9 cellular contexts compared by ENCODE assay signal in the genomic region with DNA sequence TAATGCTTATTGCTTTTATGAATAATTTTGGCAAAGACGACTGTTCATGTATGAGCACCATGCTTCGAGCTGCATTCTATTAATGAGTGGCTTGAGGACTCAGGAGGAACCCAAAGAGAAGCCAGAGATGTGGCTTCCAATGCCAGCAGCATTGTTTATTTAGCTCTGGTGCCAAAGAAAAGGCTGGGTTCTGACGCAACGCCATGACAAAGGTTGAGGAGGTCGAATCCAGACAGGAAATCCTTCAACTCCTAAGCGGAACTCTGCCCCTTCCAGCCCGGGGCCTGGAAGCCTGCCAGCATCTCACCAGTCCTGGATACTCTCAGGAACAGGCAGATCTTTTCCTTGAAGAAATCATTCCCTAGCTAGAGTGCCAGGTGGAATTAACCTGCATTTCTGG.
DNase-seq lines count a peak whose midpoint lies in the region; ATAC-seq and TF ChIP-seq lines count a peak whose summit lies in the region.
"Had no signal": no experiment of that assay in that cellular context is flagged by ENCODE, and none has a peak within 500 bp of the region (broad histone marks: within the 10 kb centered on the region; RNA-seq: fewer than 3 reads in every experiment).

No MANE protein-coding gene starts in this region.

- TF ChIP-seq EP300 in suprapubic skin (IDR thresholded peaks at IDR 0.05): no peak

- H3K9me3 ChIP-seq in right atrium auricular region (no peaks in the 10 kb centered on the region), suprapubic skin (no peaks in the 10 kb centered on the region)

- H3K4me3 Mint-ChIP-seq in activated CD4-positive, alpha-beta T cell treated with anti-CD3 and anti-CD28 coated beads, Interleukin-2, amount 10 ng/mL, durations not matched to agents 7 days and 5 days: no peak overlapping the region

- no peaks in the 10 kb centered on the region for H3K27me3 Mint-ChIP-seq in activated CD4-positive, alpha-beta T cell treated with anti-CD3 and anti-CD28 coated beads, Interleukin-2, amount 10 ng/mL, durations not matched to agents 7 days and 5 days

- H3K4me1 ChIP-seq in right atrium auricular region: peaks cover 0 to 77% of the 10 kb centered on the region in 2 donors
- peaks cover 48% of the 10 kb centered on the region for H3K4me1 ChIP-seq in suprapubic skin

- no peak for TF ChIP-seq POLR2A in suprapubic skin (IDR thresholded peaks at IDR 0.05)

- TF ChIP-seq CTCF in right atrium auricular region (IDR thresholded peaks at IDR 0.05) (no peak), suprapubic skin (IDR thresholded peaks at IDR 0.05) (no peak)

- H3K9me3 Mint-ChIP-seq in activated CD4-positive, alpha-beta T cell treated with anti-CD3 and anti-CD28 coated beads, Interleukin-2, amount 10 ng/mL, durations not matched to agents 7 days and 5 days: no peaks in the 10 kb centered on the region
- H3K9me3 Mint-ChIP-seq: activated naive CD4-positive, alpha-beta T cell treated with anti-CD3 and anti-CD28 coated beads, Interleukin-2, amount 50 U/mL, for 72 hours had no signal

- DNase-seq in HuH-7 (ENCODE audit: low spot score) (peak; percentile 15), amniotic epithelial cell (ENCODE audit: low read depth) (peak; percentile 47), right atrium auricular region (ENCODE audit: low spot score) (peak; percentile 89), suprapubic skin (ENCODE audit: low spot score in 2 of 2) (peak; percentile 84 to 87), T1000 (lab: John Stamatoyannopoulos, UW) (no peak)
- DNase-seq in activated CD4-positive, alpha-beta T cell treated with anti-CD3 and anti-CD28 coated beads, Interleukin-2, amount 10 ng/mL, durations not matched to agents 7 days and 5 days: no peak

- H3K36me3 Mint-ChIP-seq in activated CD4-positive, alpha-beta T cell treated with anti-CD3 and anti-CD28 coated beads, Interleukin-2, amount 10 ng/mL, durations not matched to agents 7 days and 5 days (ENCODE audit: low read depth): no peaks in the 10 kb centered on the region
- H3K36me3 Mint-ChIP-seq: activated naive CD4-positive, alpha-beta T cell treated with anti-CD3 and anti-CD28 coated beads, Interleukin-2, amount 50 U/mL, for 72 hours had no signal

- H3K36me3 ChIP-seq in right atrium auricular region (peaks cover 2% of the 10 kb centered on the region), suprapubic skin (no peaks in the 10 kb centered on the region)

- H3K4me3 ChIP-seq in right atrium auricular region: no peak overlapping the region
- no peak overlapping the region for H3K4me3 ChIP-seq in suprapubic skin

- H3K4me1 Mint-ChIP-seq in activated CD4-positive, alpha-beta T cell treated with anti-CD3 and anti-CD28 coated beads, Interleukin-2, amount 10 ng/mL, durations not matched to agents 7 days and 5 days: no peaks in the 10 kb centered on the region

- H3K27me3 ChIP-seq in right atrium auricular region (no peaks in the 10 kb centered on the region), suprapubic skin (no peaks in the 10 kb centered on the region)

- no peak overlapping the region for H3K27ac Mint-ChIP-seq in activated CD4-positive, alpha-beta T cell treated with anti-CD3 and anti-CD28 coated beads, Interleukin-2, amount 10 ng/mL, durations not matched to agents 7 days and 5 days
- H3K27ac Mint-ChIP-seq: activated naive CD4-positive, alpha-beta T cell treated with anti-CD3 and anti-CD28 coated beads, Interleukin-2, amount 50 U/mL, for 72 hours had no signal

- POLR2A ChIA-PET in activated CD4-positive, alpha-beta T cell treated with anti-CD3 and anti-CD28 coated beads, Interleukin-2, amount 10 ng/mL, durations not matched to agents 7 days and 5 days (lab: Charles Lee): no interaction called here

- H3K27ac ChIP-seq in right atrium auricular region: peak overlapping the region; percentile 29 to 45
- no peak overlapping the region for H3K27ac ChIP-seq in suprapubic skin

- WGBS in suprapubic skin: 50% methylated on average over 7 of the region's 7 CpGs

- CTCF ChIA-PET in activated CD4-positive, alpha-beta T cell treated with anti-CD3 and anti-CD28 coated beads, Interleukin-2, amount 10 ng/mL, durations not matched to agents 7 days and 5 days (lab: Charles Lee): interaction anchor here (0.9 to 1.7 kb wide), 3 partner anchors 14 to 152 kb away, joined by 3 to 5 read pairs (median 4); no protein-coding TSS in a partner anchor

- ATAC-seq in HG03039 (IDR thresholded peaks at IDR 0.05; ENCODE audit: unreplicated experiment) (no peak), HG02571 (IDR thresholded peaks at IDR 0.05; ENCODE audit: unreplicated experiment) (no peak)
- ATAC-seq: activated naive CD4-positive, alpha-beta T cell treated with anti-CD3 and anti-CD28 coated beads, Interleukin-2, amount 50 U/mL, for 72 hours had no signal

Comparison
In these comparisons a context has a peak if more than half of its experiments do, and no peak if none do; other contexts are left out.
1. DNase-seq: peak in HuH-7 (single experiment), amniotic epithelial cell (single experiment), right atrium auricular region (single experiment) and suprapubic skin (2 of 2); none in activated CD4-positive, alpha-beta T cell treated with anti-CD3 and anti-CD28 coated beads, Interleukin-2, amount 10 ng/mL, durations not matched to agents 7 days and 5 days (single experiment) and T1000 (single experiment).